ENCODE assay signal across 8 cellular contexts in the genomic region with DNA sequence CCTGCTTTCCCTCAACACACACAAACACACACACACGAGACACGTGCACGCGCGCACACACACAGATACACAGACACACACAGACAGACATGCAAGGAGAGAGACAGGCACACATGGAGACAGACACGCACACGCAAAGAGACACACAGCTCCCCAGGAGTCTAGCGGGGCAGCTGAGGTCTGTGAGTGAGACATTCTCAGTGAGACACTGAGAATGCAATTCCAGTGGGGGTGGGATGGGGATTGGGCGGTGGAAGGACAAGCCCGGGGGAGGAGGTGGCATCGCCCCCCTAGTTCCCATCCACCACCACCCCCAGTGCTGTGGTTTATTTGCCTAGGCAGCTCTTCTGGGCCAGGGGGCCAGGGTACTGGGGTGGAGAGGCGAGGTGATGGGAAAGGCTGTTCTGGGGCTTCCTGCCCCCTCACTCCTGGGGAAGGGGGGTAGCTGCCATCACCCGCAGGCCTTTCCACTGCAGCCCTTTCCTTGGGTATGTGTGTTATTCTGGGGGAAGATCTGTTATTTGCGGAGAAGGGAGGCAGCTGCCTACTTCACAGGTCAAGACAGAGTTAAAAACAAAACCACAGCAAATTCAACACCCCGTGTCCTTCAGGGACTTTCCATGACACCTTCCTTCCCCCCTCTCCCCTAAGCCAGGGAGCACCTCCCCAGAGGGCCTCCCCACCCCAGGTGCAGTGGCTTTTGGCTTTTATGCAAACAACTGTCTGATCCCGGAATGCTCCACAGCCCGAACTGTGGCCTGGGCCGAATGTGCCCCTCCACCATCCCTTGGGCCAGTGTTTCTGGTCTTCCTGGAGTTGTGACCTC. TPM values are rescaled to one million over a fixed set of nuclear protein-coding genes. Genes with fewer than 3 reads are reported as not detected.
DNase-seq lines count a peak whose midpoint lies in the region; ATAC-seq and TF ChIP-seq lines count a peak whose summit lies in the region.

No MANE protein-coding gene starts in this region.

- no TSS peak for BruUV-seq in Caco-2 (replicated peaks; lab: Mats Ljungman, UMichigan)

- peaks cover 8% of the 10 kb centered on the region for H3K4me1 Mint-ChIP-seq in Caco-2 (ENCODE audit: low read depth, unreplicated experiment)

- peak overlapping the region; percentile 29 for H3K4me3 Mint-ChIP-seq in Caco-2 (ENCODE audit: unreplicated experiment)

- peak; percentile 21 for ATAC-seq in HG03095 (IDR thresholded peaks at IDR 0.05; ENCODE audit: unreplicated experiment)
- no peak for ATAC-seq in HG02571 (IDR thresholded peaks at IDR 0.05; ENCODE audit: unreplicated experiment)

- H3K36me3 ChIP-seq in Caco-2 (ENCODE audit: control insufficient read depth, insufficient read depth, low read length) (no peaks in the 10 kb centered on the region), tibial nerve (no peaks in the 10 kb centered on the region)

- H3K4me3 ChIP-seq in Caco-2 (ENCODE audit: low read depth, low read length) (no peak overlapping the region), tibial nerve (peak overlapping the region in 1 of 4 donors; percentile 74)

- H3K9me3 ChIP-seq in Caco-2 = no peaks in the 10 kb centered on the region
- no peaks in the 10 kb centered on the region for H3K9me3 ChIP-seq in tibial nerve

- H3K36me3 Mint-ChIP-seq in Caco-2 (ENCODE audit: insufficient read depth, unreplicated experiment) = no peaks in the 10 kb centered on the region

- WGBS in tibial nerve, 2 donors = 57 to 62% methylated on average over 18 of the region's 18 CpGs

- TF ChIP-seq CTCF in Caco-2 (IDR thresholded peaks at IDR 0.05; ENCODE audit: insufficient read depth in 1 of 2, low read depth in 1 of 2, low read length in 1 of 2, severe bottlenecking in 1 of 2, unreplicated experiment in 1 of 2) (no peak), tibial nerve (IDR thresholded peaks at IDR 0.05) (no peak)

- H3K27ac ChIP-seq in tibial nerve = peak overlapping the region in 3 of 4 donors; percentile 92 to 97 (median 96)

- peaks cover 9% of the 10 kb centered on the region for H3K4me1 ChIP-seq in Caco-2
- peaks cover 0 to 25% (median 7%) of the 10 kb centered on the region in 4 donors for H3K4me1 ChIP-seq in tibial nerve

- no peaks in the 10 kb centered on the region for H3K27me3 ChIP-seq in Caco-2 (replicated peaks; ENCODE audit: control insufficient read depth, insufficient read depth, low read length)
- H3K27me3 ChIP-seq in tibial nerve = peaks cover 0 to 12% of the 10 kb centered on the region in 2 donors

- POLR2A ChIA-PET in Caco-2 (lab: Charles Lee) (interaction anchor here (0.6 to 1.0 kb wide), 2 partner anchors 51 to 68 kb away, joined by 3 to 9 read pairs; partner anchors contain the start of gene PGAP3), HEK293T (lab: Yijun Ruan, JAX) (interaction anchor here (0.9 to 2.4 kb wide), 7 partner anchors 10 to 208 kb away, joined by 3 to 8 read pairs (median 5); partner anchors contain the start of genes ERBB2, MIEN1 and STARD3)

- H3K27ac Mint-ChIP-seq in Caco-2 (ENCODE audit: unreplicated experiment) = no peak overlapping the region

- no peak for TF ChIP-seq EP300 in tibial nerve (IDR thresholded peaks at IDR 0.05)

- peaks cover 4% of the 10 kb centered on the region for H3K27me3 Mint-ChIP-seq in Caco-2 (ENCODE audit: insufficient read depth, unreplicated experiment)

- no peaks in the 10 kb centered on the region for H3K9me3 Mint-ChIP-seq in Caco-2 (ENCODE audit: unreplicated experiment)

- TF ChIP-seq POLR2A in tibial nerve (IDR thresholded peaks at IDR 0.05) = no peak

- no peak for DNase-seq in Caco-2
- peak; percentile 66 for DNase-seq in activated T-cell treated with anti-CD3 and anti-CD28 coated beads, Interleukin-2, amount 50 U/mL, for 1 hour
- peak; percentile 36 for DNase-seq in kidney tubule cell (ENCODE audit: low spot score)
- no peak for DNase-seq in tibial nerve (ENCODE audit: low spot score in 2 of 2)
- DNase-seq in HEK293T (ENCODE audit: extremely low spot score) = no peak
- DNase-seq in GOT3 (lab: John Stamatoyannopoulos, UW) = no peak

- CTCF ChIA-PET in Caco-2 (lab: Charles Lee) (interaction anchor here (0.6 to 2.0 kb wide), 6 partner anchors 16 to 134 kb away, joined by 3 to 15 read pairs (median 4); partner anchors contain the start of genes MIEN1 and PPP1R1B), HEK293T (lab: Yijun Ruan, JAX) (interaction anchor here (0.7 to 2.2 kb wide), 8 partner anchors 26 to 591 kb away, joined by 3 to 9 read pairs (median 4); partner anchors contain the start of gene MIEN1)

- intact Hi-C loops in Caco-2 (cut with micrococcal nuclease; ENCODE audit: unreplicated experiment) = loop anchor here (2.0 to 10.0 kb wide), 2 partner anchors 109 to 201 kb away; partner anchors contain the start of gene IKZF3

TF ChIP-seq in HEK293T, 16 proteins besides CTCF, POLR2A, EP300 and RAD21:
- TF ChIP-seq HDGF (IDR thresholded peaks at IDR 0.05; ENCODE audit: borderline replicate concordance) (no peak), ARNT (IDR thresholded peaks at IDR 0.05) (no peak), LEF1 (IDR thresholded peaks at IDR 0.05; ENCODE audit: borderline replicate concordance) (no peak)
TF ChIP-seq in HEK293T: peak in this region for 0.

RNA-seq across cellular contexts. Expression of gene GRB7, which starts 18.0 kb away (rescaled TPM):
- 83.3 and 98.6 TPM in 2 replicates for total RNA-seq in Caco-2 (2022)
- under 1 TPM in 3 of 4 donors, not detected in 1; 0.21 to 0.39 (median 0.30) TPM for total RNA-seq in tibial nerve

RNA-seq across cellular contexts. Expression of gene MIEN1, which starts 25.4 kb away (rescaled TPM):
- total RNA-seq in Caco-2 (2022) (42.9 and 46.3 TPM in 2 replicates), tibial nerve (10 to 100 TPM; 29.8 to 65.3 (median 43.5) TPM)

RNA-seq across cellular contexts. Expression of gene ERBB2, which starts 55.9 kb away (rescaled TPM):
- total RNA-seq in Caco-2 (2022) (121 and 124 TPM in 2 replicates), tibial nerve (100 to 1,000 TPM; 101 to 131 (median 114) TPM)

Comparison
In these comparisons a context has a peak if more than half of its experiments do, and no peak if none do; other contexts are left out.
1. DNase-seq: peak in activated T-cell treated with anti-CD3 and anti-CD28 coated beads, Interleukin-2, amount 50 U/mL, for 1 hour (single experiment) and kidney tubule cell (single experiment); none in Caco-2 (0 of 2), tibial nerve (0 of 2), HEK293T (single experiment) and GOT3 (single experiment).
2. RNA of gene GRB7, which starts 18.0 kb away (total RNA-seq): 83.3 to 98.6 TPM in Caco-2; 0.21 to 0.39 TPM in tibial nerve; every median in the first group is over 10 times any median in the second.